ENCODE assay signal across 9 cellular contexts in the genomic region with DNA sequence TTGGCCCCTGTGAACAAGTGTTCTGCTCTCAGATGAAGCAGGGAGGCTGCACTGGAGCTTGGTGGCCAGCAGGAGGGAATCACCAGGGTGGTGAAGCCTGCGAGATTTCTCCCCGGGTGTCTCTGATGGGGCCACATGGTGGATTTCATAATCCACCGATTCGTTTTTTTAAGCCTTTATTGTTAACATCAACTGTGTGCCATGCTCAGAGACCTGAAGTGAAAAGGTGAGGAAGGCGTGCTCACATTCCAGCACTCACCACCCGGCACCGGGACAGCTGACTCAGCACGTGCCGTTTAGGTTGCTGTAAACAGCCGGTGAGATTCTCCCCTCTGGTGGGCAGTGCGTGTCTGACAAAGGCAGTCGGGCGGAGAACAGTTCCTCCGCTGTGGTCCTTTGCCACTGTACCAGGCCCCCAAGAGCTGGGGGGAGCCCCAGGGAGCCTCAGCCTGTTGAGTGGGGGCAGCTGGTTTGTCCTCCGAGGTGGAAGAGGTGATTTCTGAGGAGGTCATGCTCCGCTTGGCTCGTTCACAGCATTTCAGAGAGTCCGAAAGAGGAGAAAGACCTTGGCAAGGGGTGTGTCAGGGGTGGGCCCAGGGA. TPM values are rescaled to one million over a fixed set of nuclear protein-coding genes. Genes with fewer than 3 reads are reported as not detected.
DNase-seq lines count a peak whose midpoint lies in the region; ATAC-seq and TF ChIP-seq lines count a peak whose summit lies in the region.
"Had no signal": no experiment of that assay in that cellular context is flagged by ENCODE, and none has a peak within 500 bp of the region (broad histone marks: within the 10 kb centered on the region; RNA-seq: fewer than 3 reads in every experiment).

No MANE protein-coding gene starts in this region.

- H3K36me3 ChIP-seq in GM23248 (ENCODE audit: low read depth) = peaks cover 6% of the 10 kb centered on the region; the same call in 1 of the 2 replicates
- H3K36me3 ChIP-seq in adrenal gland (replicated peaks in 1 of 2) = peaks cover 0 to 23% of the 10 kb centered on the region in 2 donors

- no peaks in the 10 kb centered on the region for H3K9me2 ChIP-seq in GM23248 (ENCODE audit: insufficient read depth)

- H3K9me3 ChIP-seq in GM23248 (ENCODE audit: low read depth) = no peaks in the 10 kb centered on the region
- H3K9me3 ChIP-seq in adrenal gland (replicated peaks in 1 of 3) = no peaks in the 10 kb centered on the region
- H3K9me3 ChIP-seq: psoas muscle had no signal

- 78% methylated on average over 18 of the region's 18 CpGs for WGBS in GM23248 (ENCODE audit: low coverage in 1 of 2, low lambda C conversion rate in 2 of 2, missing lambda C conversion rate in 2 of 2), 2 experiments
- WGBS in adrenal gland, 4 donors = 48 to 65% (median 57%) methylated on average over 8 to 18 of the region's 18 CpGs

- no peak for TF ChIP-seq POLR2A in adrenal gland (IDR thresholded peaks at IDR 0.05)

- peak; percentile 37 for TF ChIP-seq CTCF in AG09309 (IDR thresholded peaks at IDR 0.05; ENCODE audit: control insufficient read depth, insufficient read depth, low read depth, low read length, missing control alignments)
- peak in 4 of 6 experiments; percentile 10 to 32 (median 20) for TF ChIP-seq CTCF in adrenal gland (IDR thresholded peaks at IDR 0.05)

- H3K27ac ChIP-seq in GM23248 (no peak overlapping the region), adrenal gland (peak overlapping the region in 2 of 5 donors; percentile 8 to 26)
- H3K27ac ChIP-seq: psoas muscle had no signal

- no peaks in the 10 kb centered on the region; the same call in 1 of the 2 replicates for H4K20me1 ChIP-seq in GM23248 (ENCODE audit: insufficient read depth)

- ATAC-seq in GM18858 (IDR thresholded peaks at IDR 0.05; ENCODE audit: unreplicated experiment) (no peak), HG02840 (IDR thresholded peaks at IDR 0.05; ENCODE audit: low FRiP score, unreplicated experiment) (no peak)

- in situ Hi-C loops in GM23248 (cut with MboI) = no loop called here

- no peak overlapping the region for H2AFZ ChIP-seq in GM23248

- peaks cover 73% of the 10 kb centered on the region for H3K79me2 ChIP-seq in GM23248 (ENCODE audit: insufficient read depth)

- H3F3A ChIP-seq in GM23248 (ENCODE audit: insufficient read depth) = no peaks in the 10 kb centered on the region

- no peak overlapping the region for H3K4me2 ChIP-seq in GM23248 (ENCODE audit: unreplicated experiment)

- H3K27me3 ChIP-seq in GM23248 (replicated peaks; ENCODE audit: insufficient read depth) = no peaks in the 10 kb centered on the region
- H3K27me3 ChIP-seq in adrenal gland = no peaks in the 10 kb centered on the region

- intact Hi-C loops in adrenal gland (cut with DNase I) = no loop called here

- DNase-seq in AG09309 (ENCODE audit: low read depth) (no peak), GM23248 (peak; percentile 61), adrenal gland (peak in 4 of 7 donors; percentile 41 to 65 (median 52)), left kidney (ENCODE audit: low read depth, low spot score) (peak; percentile 81), NCI-H1694 treated with DMSO at 0.1 percent for 48 hours (lab: John Stamatoyannopoulos, UW) (no peak), NCI-H446 treated with DMSO at 0.1 percent for 48 hours (lab: John Stamatoyannopoulos, UW) (no peak)

- H3K9ac ChIP-seq in GM23248 = no peak overlapping the region

- H3K4me3 ChIP-seq in AG09309 (ENCODE audit: control insufficient read depth, low read depth, low read length) = no peak overlapping the region
- no peak overlapping the region for H3K4me3 ChIP-seq in GM23248
- H3K4me3 ChIP-seq in adrenal gland = no peak overlapping the region
- H3K4me3 ChIP-seq: psoas muscle had no signal

- peaks cover 6% of the 10 kb centered on the region; the same call in 1 of the 2 replicates for H3K4me1 ChIP-seq in GM23248 (ENCODE audit: insufficient read depth)
- peaks cover 18 to 28% of the 10 kb centered on the region in 2 donors for H3K4me1 ChIP-seq in adrenal gland (replicated peaks in 1 of 2)
- H3K4me1 ChIP-seq: psoas muscle had no signal

RNA-seq across cellular contexts. Expression of gene AHRR, which starts 12.7 kb away (rescaled TPM):
- total RNA-seq in GM23248 (2014; rRNA removed; shearing (Covaris generic)) = 33.7 and 40.0 TPM in 2 replicates
- polyA plus RNA-seq in GM23248 (2016; fragmentation: Nextera tagmentation; extraction: Ambion mirVana) (11.9 and 13.2 TPM in 2 replicates), adrenal gland (1 to 10 TPM in 1 of 3 donors, under 1 TPM in 2; 0.55 to 1.6 (median 0.88) TPM)
- 1 to 10 TPM in 4 of 8 donors, under 1 TPM in 4; 0.17 to 2.9 (median 0.99) TPM for total RNA-seq in adrenal gland

RNA-seq across cellular contexts. Expression of gene PDCD6, which starts 37.3 kb away (rescaled TPM):
- total RNA-seq in GM23248 (2014; rRNA removed; shearing (Covaris generic)) = 117 and 131 TPM in 2 replicates
- polyA plus RNA-seq in GM23248 (2016; fragmentation: Nextera tagmentation; extraction: Ambion mirVana) (199 and 200 TPM in 2 replicates), adrenal gland (100 to 1,000 TPM; 110 to 167 (median 130) TPM)
- 100 to 1,000 TPM in 7 of 8 donors, 10 to 100 TPM in 1; 97.8 to 144 (median 111) TPM for total RNA-seq in adrenal gland

Comparison
In these comparisons a context has a peak if more than half of its experiments do, and no peak if none do; other contexts are left out.
1. DNase-seq: peak in GM23248 (single experiment), adrenal gland (4 of 7) and left kidney (single experiment); none in AG09309 (single experiment), NCI-H1694 treated with DMSO at 0.1 percent for 48 hours (single experiment) and NCI-H446 treated with DMSO at 0.1 percent for 48 hours (single experiment).